ENCODE assay signal across 8 cellular contexts in the genomic region with DNA sequence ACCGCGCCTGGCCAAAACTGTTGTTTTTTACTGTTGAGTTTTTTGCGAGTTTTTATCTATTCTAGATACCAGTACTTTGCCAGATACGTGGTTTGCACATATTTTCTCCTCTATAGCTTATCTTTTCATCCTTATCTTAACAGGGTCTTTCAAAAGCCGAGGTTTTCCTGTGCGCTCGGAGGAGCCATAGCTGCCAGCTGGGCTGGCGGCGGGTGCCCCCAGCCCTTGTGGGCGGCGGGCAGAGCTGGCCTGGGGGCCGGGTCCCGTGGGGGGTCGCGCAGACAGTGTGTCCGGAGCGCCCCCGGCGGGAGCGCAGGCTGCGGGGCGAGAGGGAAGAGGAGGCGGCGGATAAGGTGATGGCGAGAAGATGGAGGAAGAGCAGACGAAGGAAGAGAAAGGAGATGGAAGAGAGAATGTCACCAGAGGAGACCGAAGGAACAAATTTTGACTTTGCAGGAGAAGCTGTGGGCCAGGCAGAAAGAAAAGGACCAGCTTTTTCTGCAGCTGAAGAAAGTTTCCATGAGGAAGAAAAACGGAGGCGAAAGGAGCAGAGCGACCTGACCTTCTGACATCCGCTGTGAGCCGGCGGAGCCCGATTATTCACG. TPM values are rescaled to one million over a fixed set of nuclear protein-coding genes. Genes with fewer than 3 reads are reported as not detected.
DNase-seq lines count a peak whose midpoint lies in the region; ATAC-seq and TF ChIP-seq lines count a peak whose summit lies in the region.

No MANE protein-coding gene starts in this region.

- H3K36me3 Mint-ChIP-seq in endodermal cell (ENCODE audit: low read depth): no peaks in the 10 kb centered on the region

- no peaks in the 10 kb centered on the region for H3K9me3 Mint-ChIP-seq in endodermal cell

- DNase-seq in GM06990 (ENCODE audit: extremely low read depth, insufficient read length): no peak
- no peak for DNase-seq in MM.1S
- peak; percentile 66 for DNase-seq in endodermal cell
- no peak for DNase-seq in ovary
- no peak for DNase-seq in activated effector memory CD4-positive, alpha-beta T cell treated with anti-CD3 and anti-CD28 coated beads, Interleukin-2, amount 50 U/mL, for 16 hours
- no peak for DNase-seq in NCI-H2029 treated with DMSO at 0.1 percent for 48 hours (lab: John Stamatoyannopoulos, UW)
- no peak for DNase-seq in dedifferentiated amniotic fluid mesenchymal stem cell (ENCODE audit: extremely low spot score)

- peak overlapping the region; percentile 94 for H2AFZ ChIP-seq in MM.1S (ENCODE audit: low read length)

- H4K20me1 ChIP-seq in MM.1S (ENCODE audit: insufficient read depth, low read length): no peaks in the 10 kb centered on the region

- H3K36me3 ChIP-seq in GM06990 (ENCODE audit: control insufficient read depth, insufficient read depth, low read length): no peaks in the 10 kb centered on the region
- no peaks in the 10 kb centered on the region for H3K36me3 ChIP-seq in MM.1S (replicated peaks; ENCODE audit: insufficient read depth, low read length)
- no peaks in the 10 kb centered on the region for H3K36me3 ChIP-seq in endodermal cell (ENCODE audit: control insufficient read depth, insufficient read depth, low read length)
- no peaks in the 10 kb centered on the region for H3K36me3 ChIP-seq in ovary

- peak overlapping the region; percentile 63 for H3K4me3 ChIP-seq in GM06990 (replicated peaks; ENCODE audit: low read depth, low read length)
- peak overlapping the region; percentile 64 for H3K4me3 ChIP-seq in MM.1S (ENCODE audit: low read length)
- H3K4me3 ChIP-seq in endodermal cell (ENCODE audit: low read length): no peak overlapping the region
- H3K4me3 ChIP-seq in ovary: peak overlapping the region; percentile 30

- H3K9ac ChIP-seq in MM.1S (ENCODE audit: low read length): peak overlapping the region; percentile 45; the same call in 1 of the 2 replicates
- no peak overlapping the region for H3K9ac ChIP-seq in endodermal cell (ENCODE audit: extremely low read depth, low read length, poor library complexity, severe bottlenecking)

- no peak for TF ChIP-seq EP300 in ovary (IDR thresholded peaks at IDR 0.05)

- H3K4me1 ChIP-seq in MM.1S (ENCODE audit: low read length) (no peaks in the 10 kb centered on the region), endodermal cell (ENCODE audit: control insufficient read depth, insufficient read depth, low read length) (no peaks in the 10 kb centered on the region), ovary (ENCODE audit: insufficient read depth) (peaks cover 4% of the 10 kb centered on the region)

- no peaks in the 10 kb centered on the region for H3K79me2 ChIP-seq in MM.1S (ENCODE audit: low read length)

- H3K9me3 ChIP-seq in MM.1S (replicated peaks; ENCODE audit: insufficient read depth, low read length): no peaks in the 10 kb centered on the region
- no peaks in the 10 kb centered on the region for H3K9me3 ChIP-seq in endodermal cell (ENCODE audit: control insufficient read depth, low read length)
- H3K9me3 ChIP-seq in ovary: no peaks in the 10 kb centered on the region

- peak overlapping the region; percentile 90 for H3K4me2 ChIP-seq in MM.1S (ENCODE audit: low read depth, low read length)

- TF ChIP-seq POLR2A in ovary (IDR thresholded peaks at IDR 0.05): no peak

- peaks cover 9% of the 10 kb centered on the region for H3K4me1 Mint-ChIP-seq in endodermal cell

- H3K9me2 ChIP-seq in MM.1S (replicated peaks; ENCODE audit: insufficient read depth, low read length): no peaks in the 10 kb centered on the region

- peaks cover 78% of the 10 kb centered on the region for H3K27me3 Mint-ChIP-seq in endodermal cell (ENCODE audit: insufficient read depth)

- H3K4me3 Mint-ChIP-seq in endodermal cell: peak overlapping the region; percentile 47

- WGBS in endodermal cell (ENCODE audit: insufficient coverage in 1 of 2, insufficient read length in 1 of 2), 2 experiments: 90 to 92% methylated on average over 22 to 35 of the region's 35 CpGs
- 5 to 14% (median 10%) methylated on average over 35 of the region's 35 CpGs for WGBS in ovary, 3 donors

- ATAC-seq in GM21515 (IDR thresholded peaks at IDR 0.05; ENCODE audit: unreplicated experiment): peak; percentile 13

- H3K27ac ChIP-seq in MM.1S (ENCODE audit: low read length) (peak overlapping the region; percentile 4; the same call in 1 of the 2 replicates), endodermal cell (ENCODE audit: low read depth, low read length) (no peak overlapping the region), ovary (no peak overlapping the region)

- H3K27me3 ChIP-seq in GM06990 (replicated peaks; ENCODE audit: control insufficient read depth, insufficient read depth, low read length): no peaks in the 10 kb centered on the region
- no peaks in the 10 kb centered on the region for H3K27me3 ChIP-seq in MM.1S (replicated peaks; ENCODE audit: insufficient read depth, low read length)
- H3K27me3 ChIP-seq in endodermal cell (ENCODE audit: control insufficient read depth, insufficient read depth, low read length, poor library complexity, severe bottlenecking): no peaks in the 10 kb centered on the region
- H3K27me3 ChIP-seq in ovary: no peaks in the 10 kb centered on the region

- TF ChIP-seq CTCF in GM06990 (IDR thresholded peaks at IDR 0.05; ENCODE audit: insufficient read depth, low read length, poor library complexity, severe bottlenecking) (no peak), MM.1S (IDR thresholded peaks at IDR 0.05; ENCODE audit: low read length) (no peak), endodermal cell (conservative IDR thresholded peaks at IDR 0.05) (no peak), ovary (IDR thresholded peaks at IDR 0.05) (no peak)

- intact Hi-C loops in ovary (cut with DNase I): no loop called here

- no peaks in the 10 kb centered on the region for H3F3A ChIP-seq in MM.1S (ENCODE audit: insufficient read depth, low read length)

- H3K27ac Mint-ChIP-seq in endodermal cell: no peak overlapping the region

RNA-seq across cellular contexts. Expression of a gene that starts 11.0 kb away (rescaled TPM):
- total RNA-seq in endodermal cell (100 to 1,000 TPM; 329 TPM), ovary (100 to 1,000 TPM; 347 to 961 (median 629) TPM)
- polyA plus RNA-seq in endodermal cell (2013, experiment 1 of 2): 599 TPM
- polyA plus RNA-seq in endodermal cell (2013, experiment 2 of 2): 546 TPM
- polyA plus RNA-seq in ovary: 100 to 1,000 TPM; 774 to 842 TPM

RNA-seq across cellular contexts. Expression of a gene that starts 33.9 kb away (rescaled TPM):
- total RNA-seq in endodermal cell (100 to 1,000 TPM in 1 of 2 donors, 10 to 100 TPM in 1; 57.6 to 111 TPM), ovary (10 to 100 TPM; 11.9 to 17.8 (median 13.8) TPM)
- polyA plus RNA-seq in endodermal cell (2013, experiment 1 of 2): 105 TPM
- 92.0 TPM for polyA plus RNA-seq in endodermal cell (2013, experiment 2 of 2)
- polyA plus RNA-seq in ovary: 10 to 100 TPM; 12.3 to 18.6 TPM

RNA-seq across cellular contexts. Expression of a gene that starts 55.2 kb away (rescaled TPM):
- total RNA-seq in endodermal cell: not detected
- polyA plus RNA-seq in endodermal cell (2013, experiment 1 of 2): not detected
- polyA plus RNA-seq in endodermal cell (2013, experiment 2 of 2): not detected
- total RNA-seq in ovary: under 1 TPM in 3 of 7 donors, not detected in 4; 0.23 to 0.52 (median 0.48) TPM
- polyA plus RNA-seq in ovary: not detected
